1 cellular context compared by ENCODE assay signal in the genomic region with DNA sequence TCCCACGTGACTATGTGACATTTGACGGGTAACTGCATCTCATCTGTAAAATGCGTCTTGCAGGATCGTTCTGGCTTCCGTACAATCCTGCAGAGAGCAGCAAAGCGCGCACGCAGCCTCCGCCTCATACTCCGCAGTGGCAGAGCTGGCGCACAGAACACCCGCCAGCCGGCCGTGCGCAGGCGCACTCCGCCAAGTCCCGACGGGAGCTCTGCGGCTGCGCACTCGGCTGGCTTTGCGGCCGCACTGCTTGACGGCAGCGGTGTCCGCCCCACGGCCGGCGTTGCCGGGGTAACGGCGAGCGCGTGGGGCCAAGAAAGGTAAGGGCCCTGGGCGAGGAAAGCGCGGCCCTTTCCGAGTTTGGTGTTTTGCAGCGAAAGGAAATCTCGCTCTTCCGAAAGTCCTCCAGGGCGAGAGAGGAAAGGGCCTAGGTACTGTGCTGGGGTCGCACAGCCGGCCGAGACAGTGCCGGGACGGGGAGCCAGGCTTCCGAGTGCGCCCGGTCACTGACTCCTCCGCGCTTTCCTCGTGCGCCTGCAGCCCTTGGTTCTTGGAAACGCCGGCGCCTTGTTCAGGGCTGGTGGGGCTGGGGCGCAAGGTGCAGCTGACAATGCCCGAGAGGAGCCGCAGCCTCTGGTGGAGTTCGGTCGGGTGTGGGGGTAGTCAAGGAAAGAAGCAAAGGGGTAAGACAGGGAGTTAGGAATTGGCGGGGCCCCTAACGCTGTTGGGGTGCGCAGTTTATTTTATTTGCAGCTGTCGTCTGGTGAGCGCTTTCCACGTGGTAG.
A peak's percentile ranks its signal among the peaks of the same experiment; 100 is the strongest.
TF ChIP-seq lines count a peak whose summit lies in the region.

A gene (plus strand): TSS at position 283 of the 785 bp plus-strand sequence. CDS start 5,321 bp downstream, outside the sequence.

TF ChIP-seq in HepG2, 621 proteins besides CTCF, POLR2A, EP300 and RAD21 (continued from another document and continues in another):
- TF ChIP-seq, protein P1, sequence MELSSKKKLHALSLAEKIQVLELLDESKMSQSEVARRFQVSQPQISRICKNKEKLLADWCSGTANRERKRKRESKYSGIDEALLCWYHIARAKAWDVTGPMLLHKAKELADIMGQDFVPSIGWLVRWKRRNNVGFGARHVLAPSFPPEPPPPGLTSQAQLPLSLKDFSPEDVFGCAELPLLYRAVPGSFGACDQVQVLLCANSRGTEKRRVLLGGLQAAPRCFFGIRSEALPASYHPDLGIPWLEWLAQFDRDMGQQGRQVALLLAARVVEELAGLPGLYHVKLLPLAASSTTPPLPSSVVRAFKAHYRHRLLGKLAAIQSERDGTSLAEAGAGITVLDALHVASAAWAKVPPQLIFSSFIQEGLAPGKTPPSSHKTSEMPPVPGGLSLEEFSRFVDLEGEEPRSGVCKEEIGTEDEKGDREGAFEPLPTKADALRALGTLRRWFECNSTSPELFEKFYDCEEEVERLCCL (CRISPR knock-in tag; IDR thresholded peaks at IDR 0.05; ENCODE audit: borderline replicate concordance) = no peak; the same call in 1 of the 2 replicates
- TF ChIP-seq SNRNP70 (IDR thresholded peaks at IDR 0.05; ENCODE audit: low read depth, low read length) (no peak), ZNF629 (CRISPR knock-in tag; conservative IDR thresholded peaks at IDR 0.05) (no peak), HNRNPLL (IDR thresholded peaks at IDR 0.05; ENCODE audit: low read depth, low read length, poor library complexity, severe bottlenecking) (peak; percentile 99), NFE2 (CRISPR knock-in tag; IDR thresholded peaks at IDR 0.05) (no peak), ADNP (CRISPR knock-in tag; IDR thresholded peaks at IDR 0.05) (no peak), RELA (CRISPR knock-in tag; IDR thresholded peaks at IDR 0.05) (no peak; the same call in 1 of the 2 replicates), ETV6 (CRISPR knock-in tag; conservative IDR thresholded peaks at IDR 0.05) (peak; percentile 4; the same call in 1 of the 2 replicates), EED (CRISPR knock-in tag; IDR thresholded peaks at IDR 0.05) (peak; percentile 62; the same call in 1 of the 2 replicates), ZNF776 (CRISPR knock-in tag; IDR thresholded peaks at IDR 0.05) (peak; percentile 83; the same call in 1 of the 2 replicates), STAT5B (CRISPR knock-in tag; IDR thresholded peaks at IDR 0.05) (no peak), NFE2L2 (IDR thresholded peaks at IDR 0.05; ENCODE audit: low read length) (no peak), NFKBIZ (CRISPR knock-in tag; IDR thresholded peaks at IDR 0.05) (0 out of 2 replicates have a peak, but pooled peaks have one; percentile 29), PTBP1 (IDR thresholded peaks at IDR 0.05; ENCODE audit: low read depth, low read length, poor library complexity, severe bottlenecking) (peak; percentile 29), GATAD2A (CRISPR knock-in tag; IDR thresholded peaks at IDR 0.05) (peak; percentile 51), ZNF850 (CRISPR knock-in tag; conservative IDR thresholded peaks at IDR 0.05) (no peak), JDP2 (CRISPR knock-in tag; IDR thresholded peaks at IDR 0.05; ENCODE audit: borderline replicate concordance) (no peak), ZNF225 (CRISPR knock-in tag; IDR thresholded peaks at IDR 0.05) (peak; percentile 95), XBP1 (CRISPR knock-in tag; IDR thresholded peaks at IDR 0.05) (no peak), ELF3 (CRISPR knock-in tag; IDR thresholded peaks at IDR 0.05) (peak; percentile 39; the same call in 1 of the 2 replicates), SAFB2 (CRISPR knock-in tag; IDR thresholded peaks at IDR 0.05; ENCODE audit: borderline replicate concordance, low read depth) (peak; percentile 28; the same call in 1 of the 2 replicates), RARA (CRISPR knock-in tag; IDR thresholded peaks at IDR 0.05) (no peak), STAG1 (CRISPR knock-in tag; IDR thresholded peaks at IDR 0.05) (peak; percentile 47), ZC3H13 (CRISPR knock-in tag; IDR thresholded peaks at IDR 0.05) (peak; percentile 84; the same call in 1 of the 2 replicates), ZNF607 (CRISPR knock-in tag; IDR thresholded peaks at IDR 0.05; ENCODE audit: borderline replicate concordance) (no peak; the same call in 1 of the 2 replicates), ZNF232 (CRISPR knock-in tag; IDR thresholded peaks at IDR 0.05; ENCODE audit: borderline replicate concordance) (no peak), TAF15 (IDR thresholded peaks at IDR 0.05; ENCODE audit: low read depth, low read length, poor library complexity, severe bottlenecking) (peak; percentile 74), ZNF329 (CRISPR knock-in tag; IDR thresholded peaks at IDR 0.05; ENCODE audit: low read depth) (peak; percentile 17; the same call in 1 of the 2 replicates), NBN (conservative IDR thresholded peaks at IDR 0.05) (no peak)
- TF ChIP-seq, protein P2, sequence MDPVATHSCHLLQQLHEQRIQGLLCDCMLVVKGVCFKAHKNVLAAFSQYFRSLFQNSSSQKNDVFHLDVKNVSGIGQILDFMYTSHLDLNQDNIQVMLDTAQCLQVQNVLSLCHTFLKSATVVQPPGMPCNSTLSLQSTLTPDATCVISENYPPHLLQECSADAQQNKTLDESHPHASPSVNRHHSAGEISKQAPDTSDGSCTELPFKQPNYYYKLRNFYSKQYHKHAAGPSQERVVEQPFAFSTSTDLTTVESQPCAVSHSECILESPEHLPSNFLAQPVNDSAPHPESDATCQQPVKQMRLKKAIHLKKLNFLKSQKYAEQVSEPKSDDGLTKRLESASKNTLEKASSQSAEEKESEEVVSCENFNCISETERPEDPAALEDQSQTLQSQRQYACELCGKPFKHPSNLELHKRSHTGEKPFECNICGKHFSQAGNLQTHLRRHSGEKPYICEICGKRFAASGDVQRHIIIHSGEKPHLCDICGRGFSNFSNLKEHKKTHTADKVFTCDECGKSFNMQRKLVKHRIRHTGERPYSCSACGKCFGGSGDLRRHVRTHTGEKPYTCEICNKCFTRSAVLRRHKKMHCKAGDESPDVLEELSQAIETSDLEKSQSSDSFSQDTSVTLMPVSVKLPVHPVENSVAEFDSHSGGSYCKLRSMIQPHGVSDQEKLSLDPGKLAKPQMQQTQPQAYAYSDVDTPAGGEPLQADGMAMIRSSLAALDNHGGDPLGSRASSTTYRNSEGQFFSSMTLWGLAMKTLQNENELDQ (CRISPR knock-in tag; IDR thresholded peaks at IDR 0.05; ENCODE audit: borderline replicate concordance) = no peak
- TF ChIP-seq, protein P3, sequence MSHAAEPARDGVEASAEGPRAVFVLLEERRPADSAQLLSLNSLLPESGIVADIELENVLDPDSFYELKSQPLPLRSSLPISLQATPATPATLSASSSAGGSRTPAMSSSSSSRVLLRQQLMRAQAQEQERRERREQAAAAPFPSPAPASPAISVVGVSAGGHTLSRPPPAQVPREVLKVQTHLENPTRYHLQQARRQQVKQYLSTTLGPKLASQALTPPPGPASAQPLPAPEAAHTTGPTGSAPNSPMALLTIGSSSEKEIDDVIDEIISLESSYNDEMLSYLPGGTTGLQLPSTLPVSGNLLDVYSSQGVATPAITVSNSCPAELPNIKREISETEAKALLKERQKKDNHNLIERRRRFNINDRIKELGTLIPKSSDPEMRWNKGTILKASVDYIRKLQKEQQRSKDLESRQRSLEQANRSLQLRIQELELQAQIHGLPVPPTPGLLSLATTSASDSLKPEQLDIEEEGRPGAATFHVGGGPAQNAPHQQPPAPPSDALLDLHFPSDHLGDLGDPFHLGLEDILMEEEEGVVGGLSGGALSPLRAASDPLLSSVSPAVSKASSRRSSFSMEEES (CRISPR knock-in tag; IDR thresholded peaks at IDR 0.05) = 0 out of 2 replicates have a peak, but pooled peaks have one; percentile 24
- TF ChIP-seq, protein P4, sequence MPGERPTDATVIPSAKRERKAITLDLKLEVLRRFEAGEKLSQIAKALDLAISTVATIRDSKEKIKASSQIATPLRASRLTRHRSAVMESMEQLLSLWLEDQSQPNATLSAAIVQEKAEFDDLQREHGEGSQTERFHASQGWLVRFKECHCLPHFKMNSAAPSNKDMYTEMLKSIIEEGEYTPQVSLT (CRISPR knock-in tag; IDR thresholded peaks at IDR 0.05; ENCODE audit: borderline replicate concordance, low read depth) = no peak
- TF ChIP-seq, protein P5, sequence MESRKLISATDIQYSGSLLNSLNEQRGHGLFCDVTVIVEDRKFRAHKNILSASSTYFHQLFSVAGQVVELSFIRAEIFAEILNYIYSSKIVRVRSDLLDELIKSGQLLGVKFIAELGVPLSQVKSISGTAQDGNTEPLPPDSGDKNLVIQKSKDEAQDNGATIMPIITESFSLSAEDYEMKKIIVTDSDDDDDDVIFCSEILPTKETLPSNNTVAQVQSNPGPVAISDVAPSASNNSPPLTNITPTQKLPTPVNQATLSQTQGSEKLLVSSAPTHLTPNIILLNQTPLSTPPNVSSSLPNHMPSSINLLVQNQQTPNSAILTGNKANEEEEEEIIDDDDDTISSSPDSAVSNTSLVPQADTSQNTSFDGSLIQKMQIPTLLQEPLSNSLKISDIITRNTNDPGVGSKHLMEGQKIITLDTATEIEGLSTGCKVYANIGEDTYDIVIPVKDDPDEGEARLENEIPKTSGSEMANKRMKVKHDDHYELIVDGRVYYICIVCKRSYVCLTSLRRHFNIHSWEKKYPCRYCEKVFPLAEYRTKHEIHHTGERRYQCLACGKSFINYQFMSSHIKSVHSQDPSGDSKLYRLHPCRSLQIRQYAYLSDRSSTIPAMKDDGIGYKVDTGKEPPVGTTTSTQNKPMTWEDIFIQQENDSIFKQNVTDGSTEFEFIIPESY (CRISPR knock-in tag; IDR thresholded peaks at IDR 0.05) = 0 out of 2 replicates have a peak, but pooled peaks have one; percentile 17
- TF ChIP-seq, protein P6, sequence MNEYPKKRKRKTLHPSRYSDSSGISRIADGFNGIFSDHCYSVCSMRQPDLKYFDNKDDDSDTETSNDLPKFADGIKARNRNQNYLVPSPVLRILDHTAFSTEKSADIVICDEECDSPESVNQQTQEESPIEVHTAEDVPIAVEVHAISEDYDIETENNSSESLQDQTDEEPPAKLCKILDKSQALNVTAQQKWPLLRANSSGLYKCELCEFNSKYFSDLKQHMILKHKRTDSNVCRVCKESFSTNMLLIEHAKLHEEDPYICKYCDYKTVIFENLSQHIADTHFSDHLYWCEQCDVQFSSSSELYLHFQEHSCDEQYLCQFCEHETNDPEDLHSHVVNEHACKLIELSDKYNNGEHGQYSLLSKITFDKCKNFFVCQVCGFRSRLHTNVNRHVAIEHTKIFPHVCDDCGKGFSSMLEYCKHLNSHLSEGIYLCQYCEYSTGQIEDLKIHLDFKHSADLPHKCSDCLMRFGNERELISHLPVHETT (CRISPR knock-in tag; conservative IDR thresholded peaks at IDR 0.05) = no peak
- TF ChIP-seq, protein P7, sequence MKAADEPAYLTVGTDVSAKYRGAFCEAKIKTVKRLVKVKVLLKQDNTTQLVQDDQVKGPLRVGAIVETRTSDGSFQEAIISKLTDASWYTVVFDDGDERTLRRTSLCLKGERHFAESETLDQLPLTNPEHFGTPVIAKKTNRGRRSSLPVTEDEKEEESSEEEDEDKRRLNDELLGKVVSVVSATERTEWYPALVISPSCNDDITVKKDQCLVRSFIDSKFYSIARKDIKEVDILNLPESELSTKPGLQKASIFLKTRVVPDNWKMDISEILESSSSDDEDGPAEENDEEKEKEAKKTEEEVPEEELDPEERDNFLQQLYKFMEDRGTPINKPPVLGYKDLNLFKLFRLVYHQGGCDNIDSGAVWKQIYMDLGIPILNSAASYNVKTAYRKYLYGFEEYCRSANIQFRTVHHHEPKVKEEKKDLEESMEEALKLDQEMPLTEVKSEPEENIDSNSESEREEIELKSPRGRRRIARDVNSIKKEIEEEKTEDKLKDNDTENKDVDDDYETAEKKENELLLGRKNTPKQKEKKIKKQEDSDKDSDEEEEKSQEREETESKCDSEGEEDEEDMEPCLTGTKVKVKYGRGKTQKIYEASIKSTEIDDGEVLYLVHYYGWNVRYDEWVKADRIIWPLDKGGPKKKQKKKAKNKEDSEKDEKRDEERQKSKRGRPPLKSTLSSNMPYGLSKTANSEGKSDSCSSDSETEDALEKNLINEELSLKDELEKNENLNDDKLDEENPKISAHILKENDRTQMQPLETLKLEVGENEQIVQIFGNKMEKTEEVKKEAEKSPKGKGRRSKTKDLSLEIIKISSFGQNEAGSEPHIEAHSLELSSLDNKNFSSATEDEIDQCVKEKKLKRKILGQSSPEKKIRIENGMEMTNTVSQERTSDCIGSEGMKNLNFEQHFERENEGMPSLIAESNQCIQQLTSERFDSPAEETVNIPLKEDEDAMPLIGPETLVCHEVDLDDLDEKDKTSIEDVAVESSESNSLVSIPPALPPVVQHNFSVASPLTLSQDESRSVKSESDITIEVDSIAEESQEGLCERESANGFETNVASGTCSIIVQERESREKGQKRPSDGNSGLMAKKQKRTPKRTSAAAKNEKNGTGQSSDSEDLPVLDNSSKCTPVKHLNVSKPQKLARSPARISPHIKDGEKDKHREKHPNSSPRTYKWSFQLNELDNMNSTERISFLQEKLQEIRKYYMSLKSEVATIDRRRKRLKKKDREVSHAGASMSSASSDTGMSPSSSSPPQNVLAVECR (CRISPR knock-in tag; IDR thresholded peaks at IDR 0.05; ENCODE audit: borderline replicate concordance) = peak; percentile 98
- TF ChIP-seq, protein P8, sequence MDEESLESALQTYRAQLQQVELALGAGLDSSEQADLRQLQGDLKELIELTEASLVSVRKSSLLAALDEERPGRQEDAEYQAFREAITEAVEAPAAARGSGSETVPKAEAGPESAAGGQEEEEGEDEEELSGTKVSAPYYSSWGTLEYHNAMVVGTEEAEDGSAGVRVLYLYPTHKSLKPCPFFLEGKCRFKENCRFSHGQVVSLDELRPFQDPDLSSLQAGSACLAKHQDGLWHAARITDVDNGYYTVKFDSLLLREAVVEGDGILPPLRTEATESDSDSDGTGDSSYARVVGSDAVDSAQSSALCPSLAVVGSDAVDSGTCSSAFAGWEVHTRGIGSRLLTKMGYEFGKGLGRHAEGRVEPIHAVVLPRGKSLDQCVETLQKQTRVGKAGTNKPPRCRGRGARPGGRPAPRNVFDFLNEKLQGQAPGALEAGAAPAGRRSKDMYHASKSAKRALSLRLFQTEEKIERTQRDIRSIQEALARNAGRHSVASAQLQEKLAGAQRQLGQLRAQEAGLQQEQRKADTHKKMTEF (CRISPR knock-in tag; IDR thresholded peaks at IDR 0.05) = peak; percentile 69; the same call in 1 of the 2 replicates
- TF ChIP-seq, protein P9, sequence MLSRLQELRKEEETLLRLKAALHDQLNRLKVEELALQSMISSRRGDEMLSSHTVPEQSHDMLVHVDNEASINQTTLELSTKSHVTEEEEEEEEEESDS (CRISPR knock-in tag; IDR thresholded peaks at IDR 0.05; ENCODE audit: borderline replicate concordance) = no peak
- TF ChIP-seq, protein P10, sequence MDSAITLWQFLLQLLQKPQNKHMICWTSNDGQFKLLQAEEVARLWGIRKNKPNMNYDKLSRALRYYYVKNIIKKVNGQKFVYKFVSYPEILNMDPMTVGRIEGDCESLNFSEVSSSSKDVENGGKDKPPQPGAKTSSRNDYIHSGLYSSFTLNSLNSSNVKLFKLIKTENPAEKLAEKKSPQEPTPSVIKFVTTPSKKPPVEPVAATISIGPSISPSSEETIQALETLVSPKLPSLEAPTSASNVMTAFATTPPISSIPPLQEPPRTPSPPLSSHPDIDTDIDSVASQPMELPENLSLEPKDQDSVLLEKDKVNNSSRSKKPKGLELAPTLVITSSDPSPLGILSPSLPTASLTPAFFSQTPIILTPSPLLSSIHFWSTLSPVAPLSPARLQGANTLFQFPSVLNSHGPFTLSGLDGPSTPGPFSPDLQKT (CRISPR knock-in tag; IDR thresholded peaks at IDR 0.05; ENCODE audit: borderline replicate concordance) = no peak
